In the genomic region with DNA sequence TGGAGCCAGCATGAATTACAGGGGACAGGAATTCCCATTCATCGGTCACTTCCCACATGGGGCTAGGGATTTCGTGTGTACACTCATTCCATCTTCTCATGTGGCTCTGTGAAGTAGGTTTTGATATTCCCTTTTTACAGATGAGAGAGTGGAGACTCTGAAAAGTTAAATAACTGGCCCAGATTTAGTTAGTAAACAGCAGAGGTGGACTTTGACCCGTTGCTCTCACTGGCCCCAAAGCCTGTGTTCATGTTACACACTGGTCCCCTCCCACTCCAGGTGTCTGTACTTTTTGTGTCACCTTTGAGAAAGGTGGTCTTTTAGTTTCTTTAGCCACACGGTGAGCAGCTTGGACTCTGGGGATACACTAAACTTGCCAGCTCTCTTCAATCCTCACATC, we compare ENCODE assay signal across 1 cellular context.
A peak's percentile ranks its signal among the peaks of the same experiment; 100 is the strongest.
TF ChIP-seq lines count a peak whose summit lies in the region.

No MANE protein-coding gene starts in this region.

TF ChIP-seq in HepG2, 621 proteins besides CTCF, POLR2A, EP300 and RAD21 (continued from another document and continues in another):
- TF ChIP-seq REST (IDR thresholded peaks at IDR 0.05; ENCODE audit: borderline replicate concordance in 1 of 2, low read depth in 1 of 2, low read length in 2 of 2) (no peak), FOXA3 (CRISPR knock-in tag; IDR thresholded peaks at IDR 0.05) (peak; percentile 89), ZNF770 (CRISPR knock-in tag; IDR thresholded peaks at IDR 0.05) (no peak), CEBPG (CRISPR knock-in tag; IDR thresholded peaks at IDR 0.05) (peak; percentile 18; the same call in 1 of the 2 replicates), SIX1 (CRISPR knock-in tag; IDR thresholded peaks at IDR 0.05; ENCODE audit: borderline replicate concordance) (peak; percentile 71; the same call in 1 of the 2 replicates), SMAD3 (CRISPR knock-in tag; IDR thresholded peaks at IDR 0.05) (0 out of 2 replicates have a peak, but pooled peaks have one; percentile 45), DMAP1 (CRISPR knock-in tag; IDR thresholded peaks at IDR 0.05) (0 out of 2 replicates have a peak, but pooled peaks have one; percentile 17), RBFOX2 (IDR thresholded peaks at IDR 0.05; ENCODE audit: low read depth, low read length) (no peak), ZBED4 (CRISPR knock-in tag; IDR thresholded peaks at IDR 0.05; ENCODE audit: borderline replicate concordance) (peak; percentile 45; the same call in 1 of the 2 replicates), PPARG (CRISPR knock-in tag; conservative IDR thresholded peaks at IDR 0.05) (peak; percentile 38; the same call in 1 of the 2 replicates), YEATS2 (CRISPR knock-in tag; IDR thresholded peaks at IDR 0.05; ENCODE audit: borderline replicate concordance) (0 out of 2 replicates have a peak, but pooled peaks have one; percentile 22), KMT2A (CRISPR knock-in tag; IDR thresholded peaks at IDR 0.05) (peak; percentile 23; the same call in 1 of the 2 replicates), HMG20B (CRISPR knock-in tag; conservative IDR thresholded peaks at IDR 0.05) (0 out of 2 replicates have a peak, but pooled peaks have one; percentile 57), RARA (CRISPR knock-in tag; IDR thresholded peaks at IDR 0.05) (peak; percentile 44; the same call in 1 of the 2 replicates), LCORL (IDR thresholded peaks at IDR 0.05) (no peak), LCORL (CRISPR knock-in tag; IDR thresholded peaks at IDR 0.05) (peak; percentile 54; the same call in 1 of the 2 replicates), ZNF292 (CRISPR knock-in tag; IDR thresholded peaks at IDR 0.05; ENCODE audit: borderline replicate concordance, low read depth) (peak; percentile 23; the same call in 1 of the 2 replicates), ZNF792 (CRISPR knock-in tag; IDR thresholded peaks at IDR 0.05) (peak; percentile 30; the same call in 1 of the 2 replicates), KDM1A (CRISPR knock-in tag; IDR thresholded peaks at IDR 0.05) (peak; percentile 86), ZNF331 (CRISPR knock-in tag; IDR thresholded peaks at IDR 0.05) (peak; percentile 52; the same call in 1 of the 2 replicates), ASH2L (IDR thresholded peaks at IDR 0.05; ENCODE audit: insufficient read length, low read depth, low read length) (peak; percentile 47), NCOA2 (CRISPR knock-in tag; IDR thresholded peaks at IDR 0.05) (peak; percentile 56), SIX4 (CRISPR knock-in tag; IDR thresholded peaks at IDR 0.05) (peak; percentile 94), HMG20A (CRISPR knock-in tag; IDR thresholded peaks at IDR 0.05; ENCODE audit: borderline replicate concordance) (peak; percentile 48; the same call in 1 of the 2 replicates), SAP130 (CRISPR knock-in tag; IDR thresholded peaks at IDR 0.05; ENCODE audit: low read depth) (peak; percentile 40; the same call in 1 of the 2 replicates)
- TF ChIP-seq, protein P1, sequence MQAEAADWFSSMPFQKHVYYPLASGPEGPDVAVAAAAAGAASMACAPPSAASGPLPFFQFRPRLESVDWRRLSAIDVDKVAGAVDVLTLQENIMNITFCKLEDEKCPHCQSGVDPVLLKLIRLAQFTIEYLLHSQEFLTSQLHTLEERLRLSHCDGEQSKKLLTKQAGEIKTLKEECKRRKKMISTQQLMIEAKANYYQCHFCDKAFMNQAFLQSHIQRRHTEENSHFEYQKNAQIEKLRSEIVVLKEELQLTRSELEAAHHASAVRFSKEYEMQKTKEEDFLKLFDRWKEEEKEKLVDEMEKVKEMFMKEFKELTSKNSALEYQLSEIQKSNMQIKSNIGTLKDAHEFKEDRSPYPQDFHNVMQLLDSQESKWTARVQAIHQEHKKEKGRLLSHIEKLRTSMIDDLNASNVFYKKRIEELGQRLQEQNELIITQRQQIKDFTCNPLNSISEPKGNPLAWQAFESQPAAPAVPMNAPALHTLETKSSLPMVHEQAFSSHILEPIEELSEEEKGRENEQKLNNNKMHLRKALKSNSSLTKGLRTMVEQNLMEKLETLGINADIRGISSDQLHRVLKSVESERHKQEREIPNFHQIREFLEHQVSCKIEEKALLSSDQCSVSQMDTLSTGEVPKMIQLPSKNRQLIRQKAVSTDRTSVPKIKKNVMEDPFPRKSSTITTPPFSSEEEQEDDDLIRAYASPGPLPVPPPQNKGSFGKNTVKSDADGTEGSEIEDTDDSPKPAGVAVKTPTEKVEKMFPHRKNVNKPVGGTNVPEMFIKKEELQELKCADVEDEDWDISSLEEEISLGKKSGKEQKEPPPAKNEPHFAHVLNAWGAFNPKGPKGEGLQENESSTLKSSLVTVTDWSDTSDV (CRISPR knock-in tag; IDR thresholded peaks at IDR 0.05): no peak
- TF ChIP-seq, protein P2, sequence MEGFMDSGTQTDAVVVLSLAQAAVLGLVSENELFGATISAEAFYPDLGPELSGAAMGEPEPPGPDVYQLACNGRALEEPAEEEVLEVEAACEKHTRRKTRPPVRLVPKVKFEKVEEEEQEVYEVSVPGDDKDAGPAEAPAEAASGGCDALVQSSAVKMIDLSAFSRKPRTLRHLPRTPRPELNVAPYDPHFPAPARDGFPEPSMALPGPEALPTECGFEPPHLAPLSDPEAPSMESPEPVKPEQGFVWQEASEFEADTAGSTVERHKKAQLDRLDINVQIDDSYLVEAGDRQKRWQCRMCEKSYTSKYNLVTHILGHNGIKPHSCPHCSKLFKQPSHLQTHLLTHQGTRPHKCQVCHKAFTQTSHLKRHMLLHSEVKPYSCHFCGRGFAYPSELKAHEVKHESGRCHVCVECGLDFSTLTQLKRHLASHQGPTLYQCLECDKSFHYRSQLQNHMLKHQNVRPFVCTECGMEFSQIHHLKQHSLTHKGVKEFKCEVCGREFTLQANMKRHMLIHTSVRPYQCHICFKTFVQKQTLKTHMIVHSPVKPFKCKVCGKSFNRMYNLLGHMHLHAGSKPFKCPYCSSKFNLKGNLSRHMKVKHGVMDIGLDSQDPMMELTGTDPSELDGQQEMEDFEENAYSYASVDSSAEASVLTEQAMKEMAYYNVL (CRISPR knock-in tag; IDR thresholded peaks at IDR 0.05; ENCODE audit: borderline replicate concordance): no peak
- TF ChIP-seq, protein P3, sequence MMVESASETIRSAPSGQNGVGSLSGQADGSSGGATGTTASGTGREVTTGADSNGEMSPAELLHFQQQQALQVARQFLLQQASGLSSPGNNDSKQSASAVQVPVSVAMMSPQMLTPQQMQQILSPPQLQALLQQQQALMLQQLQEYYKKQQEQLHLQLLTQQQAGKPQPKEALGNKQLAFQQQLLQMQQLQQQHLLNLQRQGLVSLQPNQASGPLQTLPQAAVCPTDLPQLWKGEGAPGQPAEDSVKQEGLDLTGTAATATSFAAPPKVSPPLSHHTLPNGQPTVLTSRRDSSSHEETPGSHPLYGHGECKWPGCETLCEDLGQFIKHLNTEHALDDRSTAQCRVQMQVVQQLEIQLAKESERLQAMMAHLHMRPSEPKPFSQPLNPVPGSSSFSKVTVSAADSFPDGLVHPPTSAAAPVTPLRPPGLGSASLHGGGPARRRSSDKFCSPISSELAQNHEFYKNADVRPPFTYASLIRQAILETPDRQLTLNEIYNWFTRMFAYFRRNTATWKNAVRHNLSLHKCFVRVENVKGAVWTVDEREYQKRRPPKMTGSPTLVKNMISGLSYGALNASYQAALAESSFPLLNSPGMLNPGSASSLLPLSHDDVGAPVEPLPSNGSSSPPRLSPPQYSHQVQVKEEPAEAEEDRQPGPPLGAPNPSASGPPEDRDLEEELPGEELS (CRISPR knock-in tag; IDR thresholded peaks at IDR 0.05): peak; percentile 55; the same call in 1 of the 2 replicates
- TF ChIP-seq, protein P4, sequence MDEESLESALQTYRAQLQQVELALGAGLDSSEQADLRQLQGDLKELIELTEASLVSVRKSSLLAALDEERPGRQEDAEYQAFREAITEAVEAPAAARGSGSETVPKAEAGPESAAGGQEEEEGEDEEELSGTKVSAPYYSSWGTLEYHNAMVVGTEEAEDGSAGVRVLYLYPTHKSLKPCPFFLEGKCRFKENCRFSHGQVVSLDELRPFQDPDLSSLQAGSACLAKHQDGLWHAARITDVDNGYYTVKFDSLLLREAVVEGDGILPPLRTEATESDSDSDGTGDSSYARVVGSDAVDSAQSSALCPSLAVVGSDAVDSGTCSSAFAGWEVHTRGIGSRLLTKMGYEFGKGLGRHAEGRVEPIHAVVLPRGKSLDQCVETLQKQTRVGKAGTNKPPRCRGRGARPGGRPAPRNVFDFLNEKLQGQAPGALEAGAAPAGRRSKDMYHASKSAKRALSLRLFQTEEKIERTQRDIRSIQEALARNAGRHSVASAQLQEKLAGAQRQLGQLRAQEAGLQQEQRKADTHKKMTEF (CRISPR knock-in tag; IDR thresholded peaks at IDR 0.05): 0 out of 2 replicates have a peak, but pooled peaks have one; percentile 35
